In genomic region chr10:104321716-104322415, GRCh38 we compare ENCODE assay signal across 9 cellular contexts. TPM values are rescaled to one million over a fixed set of nuclear protein-coding genes. Genes with fewer than 3 reads are reported as not detected.
DNase-seq lines count a peak whose midpoint lies in the region; ATAC-seq and TF ChIP-seq lines count a peak whose summit lies in the region.
"Had no signal": no experiment of that assay in that cellular context is flagged by ENCODE, and none has a peak within 500 bp of the region (broad histone marks: within the 10 kb centered on the region; RNA-seq: fewer than 3 reads in every experiment).

No MANE protein-coding gene starts in this region.

- POLR2A ChIA-PET in WTC11 (lab: Charles Lee), result no interaction called here

- no peaks in the 10 kb centered on the region for H3K27me3 Mint-ChIP-seq in WTC11 (ENCODE audit: low read depth)
- peaks cover 11% of the 10 kb centered on the region for H3K27me3 Mint-ChIP-seq in glutamatergic neuron (ENCODE audit: unreplicated experiment)
- no peaks in the 10 kb centered on the region for H3K27me3 Mint-ChIP-seq in stimulated activated naive CD8-positive, alpha-beta T cell treated with anti-CD3 and anti-CD28 coated beads, Interleukin-15, amount 100 ng/mL, for 72 hours

- CTCF ChIA-PET in WTC11 (lab: Charles Lee), result interaction anchor here (0.8 to 5.2 kb wide), 8 partner anchors 10 to 47 kb away, joined by 3 to 33 read pairs (median 6); partner anchors contain the start of gene CFAP58

- TF ChIP-seq CTCF in WTC11 (IDR thresholded peaks at IDR 0.05) (no peak), glutamatergic neuron (IDR thresholded peaks at IDR 0.05; ENCODE audit: partially characterized antibody, unreplicated experiment) (no peak)

- peak; percentile 18 for DNase-seq in activated CD4-positive, alpha-beta T cell treated with anti-CD3 and anti-CD28 coated beads, Interleukin-2, amount 50 U/mL, for 1 hour
- no peak for DNase-seq in activated CD4-positive, alpha-beta T cell treated with anti-CD3 and anti-CD28 coated beads for 1 hour
- DNase-seq in WTC11 (ENCODE audit: low spot score), result no peak
- DNase-seq in glutamatergic neuron, result no peak
- no peak for DNase-seq in stimulated activated naive CD8-positive, alpha-beta T cell treated with anti-CD3 and anti-CD28 coated beads, Interleukin-15, amount 100 ng/mL, for 72 hours
- no peak for DNase-seq in NCI-H446 (lab: John Stamatoyannopoulos, UW)
- DNase-seq: NCI-H1105 treated with DMSO at 0.1 percent for 48 hours had no signal

- peak overlapping the region; percentile 55; the same call in 1 of the 2 replicates for H3K27ac Mint-ChIP-seq in WTC11
- no peak overlapping the region for H3K27ac Mint-ChIP-seq in glutamatergic neuron (ENCODE audit: unreplicated experiment)
- H3K27ac Mint-ChIP-seq in stimulated activated naive CD8-positive, alpha-beta T cell treated with anti-CD3 and anti-CD28 coated beads, Interleukin-15, amount 100 ng/mL, for 72 hours, result peak overlapping the region; percentile 81 to 99

- H3K9me3 Mint-ChIP-seq in WTC11, result no peaks in the 10 kb centered on the region
- H3K9me3 Mint-ChIP-seq in glutamatergic neuron (ENCODE audit: unreplicated experiment), result peaks cover 11% of the 10 kb centered on the region
- H3K9me3 Mint-ChIP-seq in stimulated activated naive CD8-positive, alpha-beta T cell treated with anti-CD3 and anti-CD28 coated beads, Interleukin-15, amount 100 ng/mL, for 72 hours, result no peaks in the 10 kb centered on the region

- peaks cover 94% of the 10 kb centered on the region for H3K4me1 Mint-ChIP-seq in WTC11
- peaks cover 56% of the 10 kb centered on the region for H3K4me1 Mint-ChIP-seq in glutamatergic neuron (ENCODE audit: low read depth, unreplicated experiment)
- peaks cover 100% of the 10 kb centered on the region for H3K4me1 Mint-ChIP-seq in stimulated activated naive CD8-positive, alpha-beta T cell treated with anti-CD3 and anti-CD28 coated beads, Interleukin-15, amount 100 ng/mL, for 72 hours

- no peak overlapping the region for H3K4me3 Mint-ChIP-seq in WTC11
- peak overlapping the region; percentile 25 for H3K4me3 Mint-ChIP-seq in glutamatergic neuron (ENCODE audit: unreplicated experiment)
- peak overlapping the region; percentile 63 to 84 for H3K4me3 Mint-ChIP-seq in stimulated activated naive CD8-positive, alpha-beta T cell treated with anti-CD3 and anti-CD28 coated beads, Interleukin-15, amount 100 ng/mL, for 72 hours

- ATAC-seq in WTC11 (0 out of 2 replicates have a peak, but pooled peaks have one; percentile 3), HG03175 (IDR thresholded peaks at IDR 0.05; ENCODE audit: unreplicated experiment) (no peak), GM21825 (IDR thresholded peaks at IDR 0.05; ENCODE audit: unreplicated experiment) (no peak)
- peak; percentile 22 for ATAC-seq in stimulated activated naive CD8-positive, alpha-beta T cell treated with anti-CD3 and anti-CD28 coated beads, Interleukin-15, amount 100 ng/mL, for 72 hours

- H3K36me3 Mint-ChIP-seq in WTC11, result peaks cover 5% of the 10 kb centered on the region; the same call in 1 of the 2 replicates
- peaks cover 3% of the 10 kb centered on the region for H3K36me3 Mint-ChIP-seq in glutamatergic neuron (ENCODE audit: unreplicated experiment)

TF ChIP-seq in WTC11, 78 proteins besides CTCF, POLR2A, EP300 and RAD21:
- TF ChIP-seq MYBL2 (CRISPR knock-in tag; IDR thresholded peaks at IDR 0.05) (no peak), ZNF532 (CRISPR knock-in tag; IDR thresholded peaks at IDR 0.05; ENCODE audit: borderline replicate concordance) (no peak), ZNF396 (CRISPR knock-in tag; IDR thresholded peaks at IDR 0.05; ENCODE audit: borderline replicate concordance) (no peak), PRRX2 (CRISPR knock-in tag; IDR thresholded peaks at IDR 0.05) (no peak), FOXP4 (CRISPR knock-in tag; IDR thresholded peaks at IDR 0.05) (no peak)

RNA-seq across cellular contexts. Expression of gene ITPRIP, which starts 16.4 kb away (rescaled TPM):
- total RNA-seq in WTC11 (2021), result 13.0 to 16.8 TPM (median 13.4 TPM) in 3 replicates
- 19.8 TPM for total RNA-seq in glutamatergic neuron (ENCODE audit: unreplicated experiment)

RNA-seq across cellular contexts. Expression of gene CFAP58, which starts 31.8 kb away (rescaled TPM):
- total RNA-seq in WTC11 (2021) (0.92 to 1.1 TPM (median 1.0 TPM) in 3 replicates), glutamatergic neuron (ENCODE audit: unreplicated experiment) (2.2 TPM)

RNA-seq across cellular contexts. Expression of gene GSTO2, which starts 52.9 kb away (rescaled TPM):
- total RNA-seq in WTC11 (2021) (10.7 to 18.7 TPM (median 17.6 TPM) in 3 replicates), glutamatergic neuron (ENCODE audit: unreplicated experiment) (2.0 TPM)

Comparison
In these comparisons a context has a peak if more than half of its experiments do, and no peak if none do; other contexts are left out.
1. ATAC-seq: peak in WTC11 (single experiment) and stimulated activated naive CD8-positive, alpha-beta T cell treated with anti-CD3 and anti-CD28 coated beads, Interleukin-15, amount 100 ng/mL, for 72 hours (single experiment); none in HG03175 (single experiment) and GM21825 (single experiment).